7 cellular contexts compared by ENCODE assay signal in the genomic region with DNA sequence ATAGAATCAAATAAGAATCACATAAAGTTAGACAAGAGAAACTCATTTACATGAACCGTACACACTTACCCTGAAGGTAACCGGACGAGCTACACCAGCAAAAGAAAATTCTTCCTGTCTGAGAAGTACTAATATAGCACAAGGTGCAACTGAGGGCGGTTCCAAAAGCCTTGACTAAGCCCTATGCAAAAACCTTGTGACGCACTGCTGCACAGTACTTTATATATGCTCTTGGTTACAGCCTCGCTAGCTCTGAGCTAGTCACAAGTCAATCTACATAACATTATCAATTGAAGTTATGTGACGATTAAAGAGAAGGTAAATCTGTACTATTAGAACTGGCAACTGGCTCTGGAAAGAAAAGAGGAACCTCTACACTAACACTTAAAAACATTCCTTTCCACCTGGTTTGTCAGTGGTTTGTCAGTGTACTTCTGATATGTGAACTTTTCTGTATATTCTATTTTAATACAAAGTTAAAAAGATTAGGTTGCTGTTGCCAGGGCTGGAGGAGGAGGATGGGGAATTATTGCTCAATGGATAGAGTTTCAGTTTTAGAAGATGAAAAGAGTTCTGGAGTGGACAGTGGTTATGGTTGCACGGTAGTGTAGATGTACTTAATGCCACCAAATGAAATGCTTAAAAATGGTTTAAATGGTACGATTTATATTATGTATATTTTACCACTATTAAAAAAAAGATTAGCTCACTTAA. TPM values are rescaled to one million over a fixed set of nuclear protein-coding genes. Genes with fewer than 3 reads are reported as not detected.
DNase-seq lines count a peak whose midpoint lies in the region; ATAC-seq, FAIRE-seq and TF ChIP-seq lines count a peak whose summit lies in the region.

No MANE protein-coding gene starts in this region.

- POLR2A ChIA-PET in K562 (lab: Yijun Ruan, JAX): interaction anchor here (1.1 to 1.2 kb wide), 2 partner anchors 13 to 37 kb away, joined by 3 to 4 read pairs; no protein-coding TSS in a partner anchor

- peak overlapping the region; percentile 71 for H3K4me3 Mint-ChIP-seq in stimulated activated naive CD8-positive, alpha-beta T cell treated with anti-CD3 and anti-CD28 coated beads, Interleukin-15, Interleukin-2, amounts not matched to agents 100 ng/mL and 50 ng/mL, for 24 hours

- peak overlapping the region; percentile 61 for H3K27ac Mint-ChIP-seq in stimulated activated naive CD8-positive, alpha-beta T cell treated with anti-CD3 and anti-CD28 coated beads, Interleukin-15, Interleukin-2, amounts not matched to agents 100 ng/mL and 50 ng/mL, for 24 hours

- TF ChIP-seq POLR2A in K562 (conservative IDR thresholded peaks at IDR 0.05): no peak

- no peak overlapping the region for H3K14ac ChIP-seq in mesenchymal stem cell (ENCODE audit: low read length in 2 of 2)

- H2AK5ac ChIP-seq in mesenchymal stem cell (ENCODE audit: low read length, severe bottlenecking): no peak overlapping the region

- H3K27me3 ChIP-seq in K562 (ENCODE audit: control insufficient read depth in 2 of 2, insufficient read depth in 2 of 2, low read length in 2 of 2) (no peaks in the 10 kb centered on the region), mesenchymal stem cell (ENCODE audit: control insufficient read depth in 1 of 2, insufficient read depth in 1 of 2, low read length in 2 of 2) (no peaks in the 10 kb centered on the region)

- no peak overlapping the region for H3K4ac ChIP-seq in mesenchymal stem cell (ENCODE audit: low read depth in 1 of 2, low read length in 2 of 2)

- peaks cover 4% of the 10 kb centered on the region for H3K36me3 Mint-ChIP-seq in stimulated activated naive CD8-positive, alpha-beta T cell treated with anti-CD3 and anti-CD28 coated beads, Interleukin-15, Interleukin-2, amounts not matched to agents 100 ng/mL and 50 ng/mL, for 24 hours (ENCODE audit: low read depth)

- H2BK120ac ChIP-seq in mesenchymal stem cell (ENCODE audit: low read depth, low read length): no peak overlapping the region

- peaks cover 94% of the 10 kb centered on the region for H3K79me2 ChIP-seq in K562 (ENCODE audit: control insufficient read depth, insufficient read depth, low read length)

- no peak for TF ChIP-seq RAD21 in K562 (CRISPR knock-in tag; conservative IDR thresholded peaks at IDR 0.05 in 1 of 2, IDR thresholded peaks at IDR 0.05 in 1 of 2)

- no peak for TF ChIP-seq EP300 in K562 (IDR thresholded peaks at IDR 0.05; ENCODE audit: low read length)

- peaks cover 8% of the 10 kb centered on the region for H3K79me1 ChIP-seq in mesenchymal stem cell (replicated peaks; ENCODE audit: low read length, poor library complexity, severe bottlenecking)

- H3K36me3 ChIP-seq in K562 (ENCODE audit: control insufficient read depth, insufficient read depth, low read length) (no peaks in the 10 kb centered on the region), mesenchymal stem cell (ENCODE audit: control insufficient read depth in 1 of 2, insufficient read depth in 2 of 2, low read depth in 1 of 2, low read length in 2 of 2) (no peaks in the 10 kb centered on the region)

- no peaks in the 10 kb centered on the region for H3K9me3 ChIP-seq in K562 (replicated peaks; ENCODE audit: control insufficient read depth, insufficient read depth, low read depth, low read length)
- no peaks in the 10 kb centered on the region for H3K9me3 ChIP-seq in mesenchymal stem cell (ENCODE audit: control insufficient read depth, low read length)

- DNase-seq in SKM-1 treated with dmso at 0.1 percent for 144 hours (lab: John Stamatoyannopoulos, UW; ENCODE audit: unreplicated experiment): peak; percentile 62
- peak in 2 of 4 experiments; percentile 35 to 68 for DNase-seq in K562 (ENCODE audit: extremely low read depth in 1 of 4, low spot score in 3 of 4)
- peak; percentile 29 for DNase-seq in mesenchymal stem cell
- DNase-seq in NCI-H2171 treated with DMSO at 0.1 percent for 48 hours (lab: John Stamatoyannopoulos, UW): no peak

- H2BK12ac ChIP-seq in mesenchymal stem cell (ENCODE audit: low read length in 2 of 2): peak overlapping the region in 1 of 2 experiments; percentile 37

- H3K4me1 Mint-ChIP-seq in stimulated activated naive CD8-positive, alpha-beta T cell treated with anti-CD3 and anti-CD28 coated beads, Interleukin-15, Interleukin-2, amounts not matched to agents 100 ng/mL and 50 ng/mL, for 24 hours (ENCODE audit: low read depth): peaks cover 70% of the 10 kb centered on the region

- no peak for TF ChIP-seq CTCF in K562 (IDR thresholded peaks at IDR 0.05 in 2 of 3, conservative IDR thresholded peaks at IDR 0.05 in 1 of 3; ENCODE audit: insufficient read depth in 2 of 3, low read depth in 1 of 3, low read length in 3 of 3)

- H3K9ac ChIP-seq in K562 (ENCODE audit: insufficient read depth in 1 of 2, low read depth in 2 of 2, low read length in 2 of 2) (peak overlapping the region in 1 of 2 experiments; percentile 4; a peak in 1 of 4 replicates), mesenchymal stem cell (ENCODE audit: low read length) (peak overlapping the region; percentile 90)

- H3K23ac ChIP-seq in mesenchymal stem cell (ENCODE audit: low read length in 2 of 2): no peak overlapping the region

- peak; percentile 78 for FAIRE-seq in K562 (lab: Jason Lieb, UNC)

- no peaks in the 10 kb centered on the region for H3K9me1 ChIP-seq in K562 (ENCODE audit: control insufficient read depth, insufficient read depth, low read length)

- no peak overlapping the region for H2BK15ac ChIP-seq in mesenchymal stem cell (ENCODE audit: low read depth, poor library complexity, severe bottlenecking)

- H3K4me3 ChIP-seq in K562: no peak overlapping the region
- peak overlapping the region in 1 of 2 experiments; percentile 49 for H3K4me3 ChIP-seq in mesenchymal stem cell (ENCODE audit: insufficient read depth in 1 of 2, low read depth in 1 of 2, low read length in 2 of 2)

- H2AFZ ChIP-seq in K562 (ENCODE audit: low read depth, low read length) (no peak overlapping the region), mesenchymal stem cell (ENCODE audit: low read depth, low read length) (no peak overlapping the region)

- intact Hi-C loops in K562 (cut with micrococcal nuclease): loop anchor here (5.0 kb wide), 1 partner anchor 149 kb away; the partner anchor contains the start of gene KBTBD2

- H4K20me1 ChIP-seq in K562 (replicated peaks; ENCODE audit: control insufficient read depth, insufficient read depth, low read length): peaks cover 6% of the 10 kb centered on the region

- no peak overlapping the region for H2BK5ac ChIP-seq in mesenchymal stem cell (ENCODE audit: low read depth, low read length, poor library complexity, severe bottlenecking)

- in situ Hi-C loops in K562 (cut with MboI): loop anchor here (10.0 kb wide), 1 partner anchor 346 kb away; no protein-coding TSS in a partner anchor

- no peaks in the 10 kb centered on the region for H3K27me3 Mint-ChIP-seq in stimulated activated naive CD8-positive, alpha-beta T cell treated with anti-CD3 and anti-CD28 coated beads, Interleukin-15, Interleukin-2, amounts not matched to agents 100 ng/mL and 50 ng/mL, for 24 hours

- H3K9me3 Mint-ChIP-seq in stimulated activated naive CD8-positive, alpha-beta T cell treated with anti-CD3 and anti-CD28 coated beads, Interleukin-15, Interleukin-2, amounts not matched to agents 100 ng/mL and 50 ng/mL, for 24 hours: no peaks in the 10 kb centered on the region

- H3K27ac ChIP-seq in K562 (ENCODE audit: extremely low read depth, low read depth, low read length) (peak overlapping the region; percentile 7; the same call in 1 of the 3 replicates), mesenchymal stem cell (ENCODE audit: low read length, poor library complexity, severe bottlenecking) (no peak overlapping the region)

- H3K18ac ChIP-seq in mesenchymal stem cell (ENCODE audit: low read depth in 1 of 2, low read length in 2 of 2): no peak overlapping the region

- WGBS in K562 (ENCODE audit: insufficient coverage, low coverage, missing lambda C conversion rate): 26% methylated on average over 9 of the region's 9 CpGs
- 97% methylated on average over 5 of the region's 9 CpGs for WGBS in mesenchymal stem cell

- H3K4me2 ChIP-seq in K562 (ENCODE audit: insufficient read depth, low read length): peak overlapping the region; percentile 54
- no peak overlapping the region for H3K4me2 ChIP-seq in mesenchymal stem cell (ENCODE audit: low read length, poor library complexity, severe bottlenecking)

- H3K4me1 ChIP-seq in K562 (replicated peaks in 1 of 2; ENCODE audit: control insufficient read depth in 2 of 2, insufficient read depth in 2 of 2, low read length in 2 of 2) (peaks cover 8 to 20% of the 10 kb centered on the region in 2 experiments; a peak in 3 of 5 replicates), mesenchymal stem cell (ENCODE audit: control insufficient read depth, insufficient read depth, low read depth, low read length) (peaks cover 4% of the 10 kb centered on the region)

- H4K8ac ChIP-seq in mesenchymal stem cell (ENCODE audit: low read length): no peak overlapping the region

- no peak overlapping the region for H4K91ac ChIP-seq in mesenchymal stem cell (ENCODE audit: low read length)

- ATAC-seq in GM19035 (IDR thresholded peaks at IDR 0.05; ENCODE audit: unreplicated experiment): peak; percentile 94
- ATAC-seq in HG03060 (IDR thresholded peaks at IDR 0.05; ENCODE audit: low read depth, unreplicated experiment): peak; percentile 91
- ATAC-seq in K562: peak; percentile 85

- no TSS peak for BruUV-seq in K562 (replicated peaks; lab: Mats Ljungman, UMichigan)

- CTCF ChIA-PET in K562 (lab: Yijun Ruan, JAX; ENCODE audit: low intra/inter-chr PET ratio): no interaction called here

RNA-seq across cellular contexts. Expression of gene NT5C3A, which starts 21.6 kb away (rescaled TPM):
- 35.5 and 114 TPM in 2 replicates for total RNA-seq in K562 (2011; cell fraction: chromatin; rRNA removed; ENCODE audit: low replicate concordance)
- total RNA-seq in K562 (2011; cell fraction: nucleolus; rRNA removed): 28.3 and 40.7 TPM in 2 replicates
- 50.2 and 78.4 TPM in 2 replicates for total RNA-seq in K562 (2011; cell fraction: nucleoplasm; rRNA removed)
- total RNA-seq in K562 (2014; rRNA removed): 42.9 and 45.1 TPM in 2 replicates
- 60.1 and 62.7 TPM in 2 replicates for total RNA-seq in K562 (2014; rRNA removed; fragmentation: Illumina TruSeq; extraction: Trizol)
- 38.8 and 43.4 TPM in 2 replicates for total RNA-seq in K562 (2015; rRNA removed; fragmentation: Illumina TruSeq; extraction: Trizol)
- total RNA-seq in K562 (2021): 33.1 and 36.1 TPM in 2 replicates
- polyA plus RNA-seq in K562 (2011; rRNA removed): 34.6 and 43.1 TPM in 2 replicates
- 4.3 and 11.8 TPM in 2 replicates for polyA plus RNA-seq in K562 (2011; cell fraction: cytosol; rRNA removed)
- 8.1 and 14.4 TPM in 2 replicates for polyA plus RNA-seq in K562 (2011; cell fraction: nucleus; rRNA removed)
- polyA plus RNA-seq in K562 (2012): 32.9 and 39.1 TPM in 2 replicates
- 40.0 and 41.7 TPM in 2 replicates for polyA plus RNA-seq in K562 (2014; fragmentation: Illumina TruSeq; extraction: Trizol)
- polyA plus RNA-seq in K562 (2014; fragmentation: Nextera tagmentation; extraction: Ambion mirVana): 10 to 100 TPM; 18.6 to 27.0 TPM
- polyA plus RNA-seq in K562 (2014; rRNA removed): 35.0 and 47.6 TPM in 2 replicates
- 22.4 and 29.2 TPM in 2 replicates for polyA minus RNA-seq in K562 (2011; rRNA and poly(A)+ RNA removed)
- 8.5 and 10.3 TPM in 2 replicates for polyA minus RNA-seq in K562 (2011; cell fraction: cytosol; rRNA and poly(A)+ RNA removed)
- polyA minus RNA-seq in K562 (2011; cell fraction: nucleus; rRNA and poly(A)+ RNA removed): 12.5 and 20.1 TPM in 2 replicates
- polyA plus RNA-seq in mesenchymal stem cell (2013, experiment 1 of 2): 18.2 TPM
- polyA plus RNA-seq in mesenchymal stem cell (2013, experiment 2 of 2): 19.5 TPM
